Comparison of ENCODE assay signal across 8 cellular contexts in the genomic region with DNA sequence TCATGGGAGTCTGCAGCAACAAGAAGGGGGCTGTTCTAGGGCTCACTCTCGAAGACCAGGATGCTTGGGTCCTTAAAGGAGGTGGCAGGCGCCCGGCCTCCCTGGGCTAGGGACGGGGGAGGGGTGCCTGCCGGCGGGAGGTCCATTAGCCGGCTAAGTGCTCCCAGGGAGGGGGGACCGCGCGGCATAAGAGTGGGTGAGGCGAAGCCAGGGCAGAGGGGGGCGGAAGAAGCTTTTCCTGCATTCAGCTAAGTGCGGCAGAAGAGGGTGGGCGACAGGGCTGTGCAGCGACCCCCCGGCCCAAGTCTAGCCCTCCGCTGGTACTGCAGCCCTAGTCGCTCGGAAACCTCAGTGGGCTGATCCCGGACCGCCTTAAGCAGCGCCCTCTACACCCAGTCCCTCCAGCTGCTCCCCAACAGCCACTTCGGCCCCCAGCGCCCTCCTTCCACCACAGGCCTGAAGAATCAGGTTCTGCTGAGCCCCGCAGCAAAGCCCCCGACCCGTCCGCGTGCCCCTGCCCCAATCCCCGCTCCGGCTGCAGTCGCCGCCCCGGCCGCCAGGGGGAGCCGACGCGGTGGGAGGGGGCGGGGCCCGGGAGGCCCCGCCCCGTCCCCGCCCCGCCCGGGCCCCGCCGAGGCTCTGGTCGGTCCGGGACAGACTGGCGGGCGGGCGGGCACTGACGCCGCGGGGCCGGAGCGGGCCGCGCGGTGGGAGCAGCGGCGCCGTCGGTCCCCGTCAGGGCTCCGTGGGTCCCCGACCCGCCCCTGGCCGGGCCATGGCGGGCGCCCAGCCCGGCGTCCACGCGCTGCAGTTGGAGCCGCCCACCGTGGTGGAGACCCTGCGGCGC. TPM values are rescaled to one million over a fixed set of nuclear protein-coding genes. Genes with fewer than 3 reads are reported as not detected.
DNase-seq lines count a peak whose midpoint lies in the region; ATAC-seq and TF ChIP-seq lines count a peak whose summit lies in the region.

Gene PLCB3, plus strand, starts transcription at position 656 of the 847 bp plus-strand sequence. Its CDS starts 120 bp downstream, at position 776.

- peak; percentile 53 for TF ChIP-seq CTCF in AG04450 (IDR thresholded peaks at IDR 0.05; ENCODE audit: low read depth, low read length)
- peak; percentile 85 for TF ChIP-seq CTCF in MCF 10A (IDR thresholded peaks at IDR 0.05; ENCODE audit: unreplicated experiment)
- TF ChIP-seq CTCF in smooth muscle cell (IDR thresholded peaks at IDR 0.05; ENCODE audit: borderline replicate concordance, insufficient read depth, poor library complexity, severe bottlenecking): peak; percentile 71

- H3K36me3 ChIP-seq in HUES64 (ENCODE audit: insufficient read depth, low read length): peaks cover 15% of the 10 kb centered on the region
- H3K36me3 ChIP-seq in smooth muscle cell (ENCODE audit: low read depth): no peaks in the 10 kb centered on the region

- H3K9me3 Mint-ChIP-seq in MCF 10A (ENCODE audit: unreplicated experiment) (no peaks in the 10 kb centered on the region), immature natural killer cell (no peaks in the 10 kb centered on the region)

- no peak for DNase-seq in AG04450 (ENCODE audit: low read depth, low spot score)
- peak; percentile 45 for DNase-seq in T-helper 22 cell (ENCODE audit: low read depth)
- DNase-seq in MCF 10A (ENCODE audit: unreplicated experiment): peak; percentile 46
- peak; percentile 57 to 64 (median 61) for DNase-seq in immature natural killer cell
- DNase-seq in smooth muscle cell (lab: John Stamatoyannopoulos, UW; ENCODE audit: unreplicated experiment): peak; percentile 37
- DNase-seq in globus pallidus (ENCODE audit: low spot score): no peak

- peak within 1 kb of the TSS; percentile 77 for H3K4me3 ChIP-seq in AG04450 (ENCODE audit: low read depth, low read length)
- H3K4me3 ChIP-seq in HUES64 (ENCODE audit: low read length): peak within 1 kb of the TSS; percentile 89
- H3K4me3 ChIP-seq in smooth muscle cell: peak within 1 kb of the TSS; percentile 92

- H3K27ac ChIP-seq in AG04450 (ENCODE audit: low read depth, low read length): peak within 1 kb of the TSS; percentile 11
- peak within 1 kb of the TSS; percentile 96; the same call in 1 of the 2 replicates for H3K27ac ChIP-seq in HUES64 (ENCODE audit: low read depth, low read length)
- no peak within 1 kb of the TSS for H3K27ac ChIP-seq in smooth muscle cell (ENCODE audit: low read depth)

- no peaks in the 10 kb centered on the region for H3F3A ChIP-seq in smooth muscle cell (ENCODE audit: low read depth)

- H3K4me2 ChIP-seq in smooth muscle cell: peak within 1 kb of the TSS; percentile 100

- no peaks in the 10 kb centered on the region for H3K9me3 ChIP-seq in AG04450 (ENCODE audit: control insufficient read depth, insufficient read depth, low read length)
- H3K9me3 ChIP-seq in HUES64 (ENCODE audit: insufficient read depth, low read depth, low read length): no peaks in the 10 kb centered on the region
- no peaks in the 10 kb centered on the region for H3K9me3 ChIP-seq in smooth muscle cell (replicated peaks; ENCODE audit: low read depth)

- H3K4me3 Mint-ChIP-seq in MCF 10A (ENCODE audit: unreplicated experiment) (peak within 1 kb of the TSS; percentile 87), immature natural killer cell (peak within 1 kb of the TSS; percentile 82 to 89 (median 86))

- H3K27me3 Mint-ChIP-seq in MCF 10A (ENCODE audit: insufficient read depth, unreplicated experiment) (no peaks in the 10 kb centered on the region), immature natural killer cell (ENCODE audit: low read depth in 3 of 3) (peaks cover 3 to 10% (median 4%) of the 10 kb centered on the region in 3 donors)

- POLR2A ChIA-PET in AG04450 (lab: Yijun Ruan, JAX): interaction anchor here (0.5 to 1.7 kb wide), 7 partner anchors 10 to 1221 kb away, joined by 3 to 8 read pairs (median 5); partner anchors contain the start of genes FKBP2, PRDX5 and TRMT112
- POLR2A ChIA-PET in MCF 10A (lab: Yijun Ruan, JAX): interaction anchor here (1.2 to 3.3 kb wide), 12 partner anchors 8 to 65 kb away, joined by 3 to 53 read pairs (median 6); partner anchors contain the start of genes BAD, ESRRA, FKBP2 and GPR137

- ATAC-seq in GM18502 (IDR thresholded peaks at IDR 0.05; ENCODE audit: poor library complexity, unreplicated experiment): peak; percentile 42

- peaks cover 6% of the 10 kb centered on the region for H3K4me1 Mint-ChIP-seq in MCF 10A (ENCODE audit: insufficient read depth, unreplicated experiment)
- peaks cover 15 to 27% of the 10 kb centered on the region in 2 donors for H3K4me1 Mint-ChIP-seq in immature natural killer cell

- H3K4me1 ChIP-seq in HUES64 (ENCODE audit: insufficient read depth, low read length) (peaks cover 34% of the 10 kb centered on the region), smooth muscle cell (ENCODE audit: low read depth) (peaks cover 19% of the 10 kb centered on the region)

- peaks cover 25% of the 10 kb centered on the region for H4K20me1 ChIP-seq in smooth muscle cell (ENCODE audit: low read depth)

- BruUV-seq in MCF 10A (replicated peaks; lab: Mats Ljungman, UMichigan): no TSS peak

- H3K9ac ChIP-seq in HUES64 (ENCODE audit: low read depth, low read length) (peak within 1 kb of the TSS; percentile 79), smooth muscle cell (ENCODE audit: low read depth) (peak within 1 kb of the TSS; percentile 75)

- no peaks in the 10 kb centered on the region for H3K27me3 ChIP-seq in AG04450 (ENCODE audit: control insufficient read depth, insufficient read depth, low read length)
- H3K27me3 ChIP-seq in HUES64 (ENCODE audit: insufficient read depth, low read length): no peaks in the 10 kb centered on the region
- no peaks in the 10 kb centered on the region for H3K27me3 ChIP-seq in smooth muscle cell (ENCODE audit: low read depth)

- H2AFZ ChIP-seq in smooth muscle cell (ENCODE audit: low read depth): peak within 1 kb of the TSS; percentile 86

- intact Hi-C loops in MCF 10A (cut with micrococcal nuclease): loop anchor here (1.0 to 5.0 kb wide), 4 partner anchors 18 to 106 kb away; partner anchors contain the start of genes GPR137 and RPS6KA4

- CTCF ChIA-PET in AG04450 (lab: Charles Lee) (interaction anchor here (0.6 to 3.9 kb wide), 15 partner anchors 8 to 104 kb away, joined by 3 to 50 read pairs (median 5); partner anchors contain the start of gene CATSPERZ), MCF 10A (lab: Yijun Ruan, JAX) (interaction anchor here (0.6 to 4.5 kb wide), 23 partner anchors 8 to 861 kb away, joined by 3 to 65 read pairs (median 5); partner anchors contain the start of genes CATSPERZ, FKBP2, NUDT22 and STIP1)

- H3K79me2 ChIP-seq in smooth muscle cell (ENCODE audit: low read depth): peaks cover 11% of the 10 kb centered on the region

- 1% methylated on average over 79 of the region's 79 CpGs for WGBS in HUES64
- 2% methylated on average over 21 of the region's 79 CpGs for WGBS in smooth muscle cell (ENCODE audit: low lambda C conversion rate)

- no peaks in the 10 kb centered on the region for H3K36me3 Mint-ChIP-seq in MCF 10A (ENCODE audit: insufficient read depth, unreplicated experiment)
- H3K36me3 Mint-ChIP-seq in immature natural killer cell: no peaks in the 10 kb centered on the region

- H3K27ac Mint-ChIP-seq in MCF 10A (ENCODE audit: low read depth, unreplicated experiment) (peak within 1 kb of the TSS; percentile 89), immature natural killer cell (peak within 1 kb of the TSS in 5 of 6 donors; percentile 62 to 89 (median 77))

RNA-seq across cellular contexts. Expression of gene PLCB3, which starts in this region (rescaled TPM):
- polyA plus RNA-seq in AG04450 (2011; rRNA removed) (11.7 and 13.0 TPM in 2 replicates), immature natural killer cell (under 1 TPM in 2 of 3 donors, not detected in 1; 0.33 to 0.49 TPM), smooth muscle cell (14.8 and 15.6 TPM in 2 replicates)
- 20.9 and 27.1 TPM in 2 replicates for polyA minus RNA-seq in AG04450 (2011; rRNA and poly(A)+ RNA removed)
- 44.7 TPM for polyA plus RNA-seq in HUES64 (2013, experiment 1 of 2)
- 41.8 TPM for polyA plus RNA-seq in HUES64 (2013, experiment 2 of 2)
- total RNA-seq in MCF 10A (2022) (34.6 and 39.0 TPM in 2 replicates), smooth muscle cell (15.0 and 17.1 TPM in 2 replicates)

Comparison
In these comparisons a context has a peak if more than half of its experiments do, and no peak if none do; other contexts are left out.
1. Peak in DNase-seq in immature natural killer cell; RNA of the gene not detected or under 1 TPM.
2. DNase-seq: peak in T-helper 22 cell (single experiment), MCF 10A (single experiment) and smooth muscle cell (single experiment); none in AG04450 (single experiment) and globus pallidus (single experiment).
3. Peak in every context shown above with its lines, with median percentiles within 50 percentile points of each other: H3K4me3 ChIP-seq and CTCF ChIP-seq.